ENCODE assay signal across 12 cellular contexts in genomic region chr13:21012841-21013681, GRCh38. TPM values are rescaled to one million over a fixed set of nuclear protein-coding genes. Genes with fewer than 3 reads are reported as not detected.
A peak's percentile ranks its signal among the peaks of the same experiment; 100 is the strongest.
DNase-seq lines count a peak whose midpoint lies in the region; ATAC-seq and TF ChIP-seq lines count a peak whose summit lies in the region.
"Had no signal": no experiment of that assay in that cellular context is flagged by ENCODE, and none has a peak within 500 bp of the region (broad histone marks: within the 10 kb centered on the region; RNA-seq: fewer than 3 reads in every experiment).

No MANE protein-coding gene starts in this region.

- H3K27me3 ChIP-seq in thoracic aorta (replicated peaks; ENCODE audit: insufficient read depth), result no peaks in the 10 kb centered on the region

- no peaks in the 10 kb centered on the region for H3K36me3 ChIP-seq in thoracic aorta

- DNase-seq in NCI-H524 treated with DMSO at 0.1 percent for 48 hours (lab: John Stamatoyannopoulos, UW), result peak; percentile 10
- peak; percentile 57 for DNase-seq in fibroblast of gingiva (ENCODE audit: low read depth)
- DNase-seq in lung microvascular endothelial cell (ENCODE audit: low read depth in 2 of 2), result peak; percentile 44 to 68
- no peak for DNase-seq in thoracic aorta (ENCODE audit: low spot score)
- DNase-seq in hepatic stellate cell (ENCODE audit: low spot score), result no peak
- DNase-seq: amniotic stem cell, naive B cell, NCI-H510A treated with DMSO at 0.1 percent for 48 hours, SIG-M5 had no signal

- no peak overlapping the region for H3K4me3 ChIP-seq in thoracic aorta

- peak overlapping the region; percentile 24 to 62 for H3K27ac ChIP-seq in thoracic aorta

- H3K9me3 ChIP-seq in thoracic aorta, result no peaks in the 10 kb centered on the region

- TF ChIP-seq CTCF in thoracic aorta (IDR thresholded peaks at IDR 0.05), result no peak

- ATAC-seq in thoracic aorta (ENCODE audit: insufficient number of reproducible peaks, low FRiP score, low read depth) (no peak), GM21367 (IDR thresholded peaks at IDR 0.05; ENCODE audit: unreplicated experiment) (no peak), GM21786 (IDR thresholded peaks at IDR 0.05; ENCODE audit: unreplicated experiment) (no peak), GM21529 (IDR thresholded peaks at IDR 0.05; ENCODE audit: unreplicated experiment) (no peak)

- H3K4me1 ChIP-seq in thoracic aorta (ENCODE audit: control insufficient read depth in 1 of 2, low read depth in 2 of 2), result peaks cover 51 to 75% of the 10 kb centered on the region in 2 donors

RNA-seq across cellular contexts. Expression of gene LATS2, which starts 48.3 kb away (rescaled TPM):
- total RNA-seq in lung microvascular endothelial cell, result 16.1 and 25.0 TPM in 2 replicates
- total RNA-seq in thoracic aorta, result 10 to 100 TPM; 40.1 to 59.2 TPM

Comparison
In these comparisons a context has a peak if more than half of its experiments do, and no peak if none do; other contexts are left out.
1. DNase-seq: peak in NCI-H524 treated with DMSO at 0.1 percent for 48 hours (single experiment), fibroblast of gingiva (single experiment) and lung microvascular endothelial cell (2 of 2); none in thoracic aorta (single experiment) and hepatic stellate cell (single experiment).